In genomic region chr20:4483481-4483880, GRCh38 we compare ENCODE assay signal across 22 cellular contexts.
DNase-seq lines count a peak whose midpoint lies in the region; ATAC-seq, FAIRE-seq and TF ChIP-seq lines count a peak whose summit lies in the region.
"Had no signal": no experiment of that assay in that cellular context is flagged by ENCODE, and none has a peak within 500 bp of the region (broad histone marks: within the 10 kb centered on the region; RNA-seq: fewer than 3 reads in every experiment).

No MANE protein-coding gene starts in this region.

- no peak overlapping the region for H3K4me2 ChIP-seq in astrocyte (ENCODE audit: low read length)

- no peaks in the 10 kb centered on the region for H4K20me1 ChIP-seq in astrocyte (ENCODE audit: insufficient read depth, low read length)

- H3K9ac ChIP-seq in astrocyte (ENCODE audit: low read length): no peak overlapping the region

- H3K9me3 Mint-ChIP-seq in HFFc6 (no peaks in the 10 kb centered on the region), astrocyte (ENCODE audit: unreplicated experiment) (no peaks in the 10 kb centered on the region)
- H3K9me3 Mint-ChIP-seq: activated CD8-positive, alpha-beta T cell treated with anti-CD3 and anti-CD28 coated beads for 36 hours; activated naive CD8-positive, alpha-beta T cell treated with anti-CD3 and anti-CD28 coated beads, Interleukin-2, amount 10 ng/mL, durations not matched to agents 7 days and 5 days; naive thymus-derived CD4-positive, alpha-beta T cell had no signal

- H3K27me3 Mint-ChIP-seq in HFFc6 (ENCODE audit: insufficient read depth): no peaks in the 10 kb centered on the region; the same call in 1 of the 2 replicates
- no peaks in the 10 kb centered on the region for H3K27me3 Mint-ChIP-seq in astrocyte (ENCODE audit: low read depth, unreplicated experiment)

- TF ChIP-seq CTCF in AG10803 (conservative IDR thresholded peaks at IDR 0.05; ENCODE audit: low read length) (no peak), HFFc6 (IDR thresholded peaks at IDR 0.05) (no peak), astrocyte (IDR thresholded peaks at IDR 0.05; ENCODE audit: insufficient read depth, low read depth, low read length) (no peak), WERI-Rb-1 (IDR thresholded peaks at IDR 0.05; ENCODE audit: low read depth, low read length) (no peak)

- H3K4me3 ChIP-seq in AG10803 (ENCODE audit: low read length) (no peak overlapping the region), astrocyte (ENCODE audit: insufficient read depth, low read depth, low read length) (no peak overlapping the region), WERI-Rb-1 (ENCODE audit: low read depth, low read length) (no peak overlapping the region)
- H3K4me3 ChIP-seq: gastrocnemius medialis had no signal

- no peak overlapping the region for H3K27ac ChIP-seq in astrocyte (ENCODE audit: low read depth, low read length)
- no peak overlapping the region for H3K27ac ChIP-seq in WERI-Rb-1
- H3K27ac ChIP-seq: gastrocnemius medialis, HL-60 had no signal

- H3K36me3 Mint-ChIP-seq in HFFc6 (ENCODE audit: low read depth) (no peaks in the 10 kb centered on the region), astrocyte (ENCODE audit: low read depth, unreplicated experiment) (no peaks in the 10 kb centered on the region)
- H3K36me3 Mint-ChIP-seq: activated naive CD8-positive, alpha-beta T cell treated with anti-CD3 and anti-CD28 coated beads, Interleukin-2, amount 10 ng/mL, durations not matched to agents 7 days and 5 days; naive thymus-derived CD4-positive, alpha-beta T cell had no signal

- H3K4me1 Mint-ChIP-seq in HFFc6 (ENCODE audit: low read depth) (peaks cover 62% of the 10 kb centered on the region), astrocyte (ENCODE audit: low read depth, unreplicated experiment) (peaks cover 2% of the 10 kb centered on the region)
- H3K4me1 Mint-ChIP-seq: activated naive CD8-positive, alpha-beta T cell treated with anti-CD3 and anti-CD28 coated beads, Interleukin-2, amount 10 ng/mL, durations not matched to agents 7 days and 5 days; naive thymus-derived CD4-positive, alpha-beta T cell had no signal

- H3K4me1 ChIP-seq in astrocyte (ENCODE audit: insufficient read depth, low read length): peaks cover 1% of the 10 kb centered on the region
- H3K4me1 ChIP-seq: gastrocnemius medialis had no signal

- in situ Hi-C loops in ACHN (cut with HindIII; ENCODE audit: low pct_ligation_motif_present, low pct_unique_long_range_greater_than_20kb, low sequenced_read_pairs): no loop called here

- ATAC-seq in GM21576 (IDR thresholded peaks at IDR 0.05; ENCODE audit: unreplicated experiment) (no peak), HG03045 (IDR thresholded peaks at IDR 0.05; ENCODE audit: unreplicated experiment) (no peak)
- ATAC-seq: activated CD8-positive, alpha-beta T cell treated with anti-CD3 and anti-CD28 coated beads for 36 hours; gastrocnemius medialis; naive thymus-derived CD4-positive, alpha-beta T cell had no signal

- no peak for FAIRE-seq in astrocyte (lab: Jason Lieb, UNC)
- FAIRE-seq: G401.6, GM12891 had no signal

- no peaks in the 10 kb centered on the region for H3K79me2 ChIP-seq in astrocyte (ENCODE audit: insufficient read depth, low read length)

- H3K9me3 ChIP-seq in astrocyte (ENCODE audit: insufficient read depth, low read depth, low read length) (no peaks in the 10 kb centered on the region), WERI-Rb-1 (ENCODE audit: severe bottlenecking) (no peaks in the 10 kb centered on the region)
- H3K9me3 ChIP-seq: gastrocnemius medialis had no signal

- H2AFZ ChIP-seq in astrocyte (ENCODE audit: low read depth, low read length): no peak overlapping the region

- H3K27ac Mint-ChIP-seq in HFFc6 (no peak overlapping the region), astrocyte (ENCODE audit: unreplicated experiment) (no peak overlapping the region)
- H3K27ac Mint-ChIP-seq: activated CD8-positive, alpha-beta T cell treated with anti-CD3 and anti-CD28 coated beads for 36 hours; activated naive CD8-positive, alpha-beta T cell treated with anti-CD3 and anti-CD28 coated beads, Interleukin-2, amount 10 ng/mL, durations not matched to agents 7 days and 5 days; naive thymus-derived CD4-positive, alpha-beta T cell had no signal

- H3K27me3 ChIP-seq in astrocyte (ENCODE audit: insufficient read depth, low read length) (no peaks in the 10 kb centered on the region), WERI-Rb-1 (ENCODE audit: insufficient read depth, low read depth, severe bottlenecking) (no peaks in the 10 kb centered on the region)
- H3K27me3 ChIP-seq: gastrocnemius medialis had no signal

- H3K4me3 Mint-ChIP-seq in HFFc6 (no peak overlapping the region), astrocyte (ENCODE audit: unreplicated experiment) (no peak overlapping the region)
- H3K4me3 Mint-ChIP-seq: activated CD8-positive, alpha-beta T cell treated with anti-CD3 and anti-CD28 coated beads for 36 hours; activated naive CD8-positive, alpha-beta T cell treated with anti-CD3 and anti-CD28 coated beads, Interleukin-2, amount 10 ng/mL, durations not matched to agents 7 days and 5 days; naive thymus-derived CD4-positive, alpha-beta T cell had no signal

- no peaks in the 10 kb centered on the region for H3K36me3 ChIP-seq in astrocyte (ENCODE audit: insufficient read depth, low read length)
- H3K36me3 ChIP-seq in WERI-Rb-1: no peaks in the 10 kb centered on the region
- H3K36me3 ChIP-seq: gastrocnemius medialis had no signal

- DNase-seq in AG10803 (ENCODE audit: low read depth) (peak; percentile 77), HFFc6 (peak; percentile 66), astrocyte (ENCODE audit: low read depth) (peak; percentile 30), fibroblast of the conjunctiva (ENCODE audit: low read depth) (peak; percentile 40), ACHN (no peak), WERI-Rb-1 (no peak)
- DNase-seq: activated CD8-positive, alpha-beta T cell treated with anti-CD3 and anti-CD28 coated beads for 36 hours; activated naive CD8-positive, alpha-beta T cell treated with anti-CD3 and anti-CD28 coated beads, Interleukin-2, amount 10 ng/mL, durations not matched to agents 7 days and 5 days; AML-193; COR-L47; effector memory CD4-positive, alpha-beta T cell; gastrocnemius medialis; naive thymus-derived CD4-positive, alpha-beta T cell; NCI-H1092; NCI-H748 treated with DMSO at 0.1 percent for 48 hours; RPMI8226; stimulated activated CD4-positive, alpha-beta T cell treated with anti-CD3 and anti-CD28 coated beads, Interleukin-4, amount 100 ng/mL, for 1 hour had no signal

Comparison
In these comparisons a context has a peak if more than half of its experiments do, and no peak if none do; other contexts are left out.
1. DNase-seq: peak in AG10803 (single experiment), HFFc6 (single experiment), astrocyte (single experiment) and fibroblast of the conjunctiva (single experiment); none in ACHN (single experiment) and WERI-Rb-1 (single experiment).